Comparison of ENCODE assay signal across 13 cellular contexts in the genomic region with DNA sequence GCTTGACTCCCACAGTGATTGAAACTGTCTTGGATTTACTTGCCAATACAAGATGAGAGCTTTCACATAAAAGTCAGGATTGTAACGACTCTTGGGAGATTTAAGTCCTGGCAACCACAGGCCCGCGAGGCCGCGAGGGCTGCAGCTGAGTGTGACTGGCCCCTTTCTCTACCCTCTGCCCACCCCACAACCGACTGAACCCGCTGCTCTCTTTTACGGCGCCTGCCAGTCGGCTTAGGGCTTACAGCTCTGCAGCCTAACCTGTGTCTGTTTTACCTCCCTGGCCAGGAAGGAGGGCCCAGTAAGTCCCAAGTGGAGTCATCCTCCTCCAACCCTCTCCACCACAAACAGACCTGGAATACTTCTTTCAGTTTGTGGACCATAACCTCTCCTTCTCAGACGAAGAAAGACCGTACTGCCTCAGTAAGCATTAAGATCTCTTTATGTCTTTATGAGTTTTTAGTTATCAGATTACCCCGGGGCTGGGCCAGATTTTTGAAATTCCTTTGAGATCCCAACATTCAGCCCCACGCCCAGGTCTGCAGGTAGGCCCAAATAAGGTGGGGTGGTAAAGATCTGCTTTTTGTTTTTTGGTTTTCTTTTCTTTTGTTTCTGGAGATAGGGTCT. TPM values are rescaled to one million over a fixed set of nuclear protein-coding genes. Genes with fewer than 3 reads are reported as not detected.
A peak's percentile ranks its signal among the peaks of the same experiment; 100 is the strongest.
DNase-seq lines count a peak whose midpoint lies in the region; ATAC-seq, FAIRE-seq and TF ChIP-seq lines count a peak whose summit lies in the region.
"Had no signal": no experiment of that assay in that cellular context is flagged by ENCODE, and none has a peak within 500 bp of the region (broad histone marks: within the 10 kb centered on the region; RNA-seq: fewer than 3 reads in every experiment).

No MANE protein-coding gene starts in this region.

- H3K9ac ChIP-seq in endothelial cell of umbilical vein (replicated peaks; ENCODE audit: extremely low read depth, insufficient read depth, low read length) = no peak overlapping the region

- no peaks in the 10 kb centered on the region for H3K9me1 ChIP-seq in endothelial cell of umbilical vein (replicated peaks; ENCODE audit: control insufficient read depth, extremely low read depth, insufficient read depth, low read length)

- POLR2A ChIA-PET in CD8-positive, alpha-beta T cell (lab: Charles Lee) = no interaction called here
- POLR2A ChIA-PET in endothelial cell of umbilical vein (lab: Charles Lee) = no interaction called here

- no peaks in the 10 kb centered on the region for H3K9me3 Mint-ChIP-seq in CD8-positive, alpha-beta T cell
- H3K9me3 Mint-ChIP-seq in CD14-positive monocyte = peaks cover 0 to 3% (median 0%) of the 10 kb centered on the region in 7 donors
- H3K9me3 Mint-ChIP-seq: stimulated activated memory B cell treated with anti-CD40 and anti-IgM and Interleukin-4, amounts not matched to agents 10 μg/mL and 1 μg/mL and 100 μg/mL, for 72 hours had no signal

- no peak overlapping the region for H3K4me3 Mint-ChIP-seq in CD8-positive, alpha-beta T cell
- H3K4me3 Mint-ChIP-seq in CD14-positive monocyte = no peak overlapping the region
- H3K4me3 Mint-ChIP-seq: stimulated activated memory B cell treated with anti-CD40 and anti-IgM and Interleukin-4, amounts not matched to agents 10 μg/mL and 1 μg/mL and 100 μg/mL, for 72 hours had no signal

- H3K9me3 ChIP-seq in CD8-positive, alpha-beta T cell (ENCODE audit: low read length) = no peaks in the 10 kb centered on the region
- H3K9me3 ChIP-seq in endothelial cell of umbilical vein (replicated peaks; ENCODE audit: control insufficient read depth, insufficient read depth, low read length) (no peaks in the 10 kb centered on the region), osteoblast (ENCODE audit: low read depth, low read length) (no peaks in the 10 kb centered on the region)
- H3K9me3 ChIP-seq: lower lobe of right lung, pancreas had no signal

- no peak for TF ChIP-seq RAD21 in Ishikawa (IDR thresholded peaks at IDR 0.05; ENCODE audit: low read depth)

- no peak overlapping the region for H3K27ac ChIP-seq in CD8-positive, alpha-beta T cell (ENCODE audit: low read depth, low read length)
- H3K27ac ChIP-seq in endothelial cell of umbilical vein (ENCODE audit: insufficient read depth, low read depth, low read length) (no peak overlapping the region), osteoblast (ENCODE audit: low read depth, low read length) (no peak overlapping the region)
- H3K27ac ChIP-seq: lower lobe of right lung, pancreas had no signal

- CTCF ChIA-PET in CD8-positive, alpha-beta T cell (lab: Charles Lee) = interaction anchor here (1.0 kb wide), 1 partner anchor 14 kb away, joined by 3 read pairs; no protein-coding TSS in a partner anchor
- CTCF ChIA-PET in endothelial cell of umbilical vein (lab: Charles Lee) = interaction anchor here (0.8 to 1.3 kb wide), 6 partner anchors 20 to 450 kb away, joined by 3 to 5 read pairs (median 4); no protein-coding TSS in a partner anchor

- H3K79me2 ChIP-seq in endothelial cell of umbilical vein (ENCODE audit: control insufficient read depth, insufficient read depth, low read length) = no peaks in the 10 kb centered on the region
- H3K79me2 ChIP-seq in osteoblast (ENCODE audit: insufficient read depth, low read length) = no peaks in the 10 kb centered on the region

- H3K36me3 Mint-ChIP-seq in CD8-positive, alpha-beta T cell = peaks cover 88% of the 10 kb centered on the region
- H3K36me3 Mint-ChIP-seq in CD14-positive monocyte = peaks cover 14 to 19% of the 10 kb centered on the region in 2 donors

- no TSS peak for BruUV-seq in endothelial cell of umbilical vein (replicated peaks; lab: Mats Ljungman, UMichigan)

- peak overlapping the region; percentile 48 for H3K4me2 ChIP-seq in endothelial cell of umbilical vein (ENCODE audit: insufficient read depth, low read length)
- peak overlapping the region; percentile 74 for H3K4me2 ChIP-seq in osteoblast (ENCODE audit: insufficient read depth, low read length)

- TF ChIP-seq CTCF in CD8-positive, alpha-beta T cell (IDR thresholded peaks at IDR 0.05) = no peak
- TF ChIP-seq CTCF in endothelial cell of umbilical vein (IDR thresholded peaks at IDR 0.05; ENCODE audit: extremely low read depth in 1 of 2, insufficient read depth in 1 of 2, low read depth in 1 of 2, low read length in 2 of 2) (no peak), osteoblast (IDR thresholded peaks at IDR 0.05; ENCODE audit: extremely low read depth, low read depth, low read length) (no peak), CD14-positive monocyte (IDR thresholded peaks at IDR 0.05) (no peak)

- no peaks in the 10 kb centered on the region for H3K27me3 Mint-ChIP-seq in CD8-positive, alpha-beta T cell (ENCODE audit: low read depth)
- H3K27me3 Mint-ChIP-seq in CD14-positive monocyte (ENCODE audit: low read depth in 3 of 3) = peaks cover 0 to 2% (median 0%) of the 10 kb centered on the region in 3 donors
- H3K27me3 Mint-ChIP-seq: stimulated activated memory B cell treated with anti-CD40 and anti-IgM and Interleukin-4, amounts not matched to agents 10 μg/mL and 1 μg/mL and 100 μg/mL, for 72 hours had no signal

- FAIRE-seq in endothelial cell of umbilical vein (lab: Jason Lieb, UNC) = no peak

- TF ChIP-seq EP300 in Ishikawa (IDR thresholded peaks at IDR 0.05; ENCODE audit: borderline replicate concordance) = no peak

- H3K4me1 ChIP-seq in CD8-positive, alpha-beta T cell (ENCODE audit: insufficient read depth, low read length) = no peaks in the 10 kb centered on the region
- H3K4me1 ChIP-seq in endothelial cell of umbilical vein (ENCODE audit: control insufficient read depth, extremely low read depth, insufficient read depth, low read length) (no peaks in the 10 kb centered on the region), osteoblast (ENCODE audit: insufficient read depth, low read length) (peaks cover 9% of the 10 kb centered on the region)
- H3K4me1 ChIP-seq: lower lobe of right lung, pancreas had no signal

- no peaks in the 10 kb centered on the region for H3K4me1 Mint-ChIP-seq in CD8-positive, alpha-beta T cell (ENCODE audit: low read depth)
- H3K4me1 Mint-ChIP-seq in CD14-positive monocyte = peaks cover 6% of the 10 kb centered on the region
- H3K4me1 Mint-ChIP-seq: stimulated activated memory B cell treated with anti-CD40 and anti-IgM and Interleukin-4, amounts not matched to agents 10 μg/mL and 1 μg/mL and 100 μg/mL, for 72 hours had no signal

- H2AFZ ChIP-seq in endothelial cell of umbilical vein (ENCODE audit: low read depth, low read length) (no peak overlapping the region), osteoblast (ENCODE audit: low read length) (peak overlapping the region; percentile 83)

- H3K4me3 ChIP-seq in CD8-positive, alpha-beta T cell (ENCODE audit: low read depth, low read length) = no peak overlapping the region
- H3K4me3 ChIP-seq in endothelial cell of umbilical vein (replicated peaks in 1 of 3; ENCODE audit: insufficient read depth in 1 of 3, low read depth in 1 of 3, low read length in 3 of 3) (no peak overlapping the region), osteoblast (ENCODE audit: insufficient read depth, low read length) (peak overlapping the region; percentile 44)
- H3K4me3 ChIP-seq: pancreas had no signal

- DNase-seq in CD8-positive, alpha-beta T cell = no peak
- DNase-seq in endothelial cell of umbilical vein (ENCODE audit: low read depth, low spot score) = no peak
- DNase-seq in osteoblast (ENCODE audit: insufficient read length, low spot score, missing footprints) = no peak
- DNase-seq in medulla oblongata (ENCODE audit: extremely low spot score) = no peak
- no peak for DNase-seq in CD14-positive monocyte (ENCODE audit: low spot score)
- DNase-seq in NCI-H446 (lab: John Stamatoyannopoulos, UW) = no peak
- DNase-seq: T-helper 1 cell had no signal

- peak overlapping the region; percentile 27 for H3K27ac Mint-ChIP-seq in CD8-positive, alpha-beta T cell
- H3K27ac Mint-ChIP-seq in CD14-positive monocyte = peak overlapping the region in 1 of 7 donors; percentile 58
- H3K27ac Mint-ChIP-seq: stimulated activated memory B cell treated with anti-CD40 and anti-IgM and Interleukin-4, amounts not matched to agents 10 μg/mL and 1 μg/mL and 100 μg/mL, for 72 hours had no signal

- no peaks in the 10 kb centered on the region for H4K20me1 ChIP-seq in endothelial cell of umbilical vein (replicated peaks; ENCODE audit: control insufficient read depth, extremely low read depth, insufficient read depth, low read length)
- no peaks in the 10 kb centered on the region for H4K20me1 ChIP-seq in osteoblast (ENCODE audit: insufficient read depth, low read length)

- no peaks in the 10 kb centered on the region for H3K27me3 ChIP-seq in CD8-positive, alpha-beta T cell (ENCODE audit: insufficient read depth, low read length)
- H3K27me3 ChIP-seq in endothelial cell of umbilical vein (ENCODE audit: control insufficient read depth in 2 of 2, insufficient read depth in 2 of 2, low read length in 2 of 2) (peaks cover 7 to 10% of the 10 kb centered on the region in 2 experiments), osteoblast (ENCODE audit: insufficient read depth, low read length) (peaks cover 13% of the 10 kb centered on the region)
- H3K27me3 ChIP-seq: pancreas had no signal

- dilution Hi-C loops in endothelial cell of umbilical vein (cut with MboI; ENCODE audit: extremely low pct_ligation_motif_present, low sequenced_read_pairs) = no loop called here

- TF ChIP-seq POLR2A in endothelial cell of umbilical vein (IDR thresholded peaks at IDR 0.05; ENCODE audit: low read depth, low read length) = no peak

- ATAC-seq in CD8-positive, alpha-beta T cell = no peak
- no peak for ATAC-seq in GM18861 (IDR thresholded peaks at IDR 0.05; ENCODE audit: unreplicated experiment)

- H3K36me3 ChIP-seq in CD8-positive, alpha-beta T cell (ENCODE audit: insufficient read depth, low read length) = peaks cover 16% of the 10 kb centered on the region
- H3K36me3 ChIP-seq in endothelial cell of umbilical vein (ENCODE audit: control insufficient read depth in 2 of 2, extremely low read depth in 1 of 2, insufficient read depth in 2 of 2, low read length in 2 of 2) (no peaks in the 10 kb centered on the region), osteoblast (ENCODE audit: insufficient read depth, low read length) (no peaks in the 10 kb centered on the region)
- H3K36me3 ChIP-seq: pancreas had no signal

- intact Hi-C loops in CD8-positive, alpha-beta T cell (cut with DNase I, micrococcal nuclease) = no loop called here
- intact Hi-C loops in endothelial cell of umbilical vein (cut with micrococcal nuclease) (loop anchor here (1.0 kb wide), 2 partner anchors 113 to 450 kb away; no protein-coding TSS in a partner anchor), CD14-positive monocyte (cut with micrococcal nuclease) (loop anchor here in 1 of 2 donors (10.0 kb wide), 1 partner anchor 216 kb away; no protein-coding TSS in a partner anchor)

RNA-seq across cellular contexts. Expression of a gene that starts 12.6 kb away (rescaled TPM):
- total RNA-seq in CD8-positive, alpha-beta T cell = 10 to 100 TPM; 14.0 to 15.8 TPM
- 31.2 and 36.3 TPM in 2 replicates for total RNA-seq in endothelial cell of umbilical vein
- polyA plus RNA-seq in endothelial cell of umbilical vein = 4.3 and 5.6 TPM in 2 replicates
- 10.1 and 11.9 TPM in 2 replicates for polyA plus RNA-seq in endothelial cell of umbilical vein (2011; cell fraction: cytosol; rRNA removed)
- 5.3 and 9.6 TPM in 2 replicates for polyA plus RNA-seq in endothelial cell of umbilical vein (2011; cell fraction: nucleus; rRNA removed)
- 34.3 and 38.7 TPM in 2 replicates for polyA plus RNA-seq in endothelial cell of umbilical vein (2012)
- 3.6 and 3.8 TPM in 2 replicates for polyA minus RNA-seq in endothelial cell of umbilical vein
- polyA minus RNA-seq in endothelial cell of umbilical vein (2011; cell fraction: cytosol; rRNA and poly(A)+ RNA removed) = 4.6 TPM
- polyA minus RNA-seq in endothelial cell of umbilical vein (2011; cell fraction: nucleus; rRNA and poly(A)+ RNA removed) = 2.6 and 3.1 TPM in 2 replicates
- 11.2 and 11.6 TPM in 2 replicates for total RNA-seq in osteoblast
- 10 to 100 TPM; 11.0 to 16.0 TPM for polyA plus RNA-seq in CD14-positive monocyte

RNA-seq across cellular contexts. Expression of a gene that starts 34.9 kb away (rescaled TPM):
- 100 to 1,000 TPM; 155 TPM for total RNA-seq in CD8-positive, alpha-beta T cell
- total RNA-seq in endothelial cell of umbilical vein (3.4 and 5.7 TPM in 2 replicates), osteoblast (1.5 and 2.5 TPM in 2 replicates)
- polyA plus RNA-seq in endothelial cell of umbilical vein (0.68 and 0.96 TPM in 2 replicates), CD14-positive monocyte (1 to 10 TPM; 3.6 to 3.9 TPM)
- 0.75 and 0.80 TPM in 2 replicates for polyA plus RNA-seq in endothelial cell of umbilical vein (2011; cell fraction: cytosol; rRNA removed)
- polyA plus RNA-seq in endothelial cell of umbilical vein (2011; cell fraction: nucleus; rRNA removed) = 1.1 TPM in 2 replicates
- 1.0 and 2.2 TPM in 2 replicates for polyA plus RNA-seq in endothelial cell of umbilical vein (2012)
- 4.0 and 8.3 TPM in 2 replicates for polyA minus RNA-seq in endothelial cell of umbilical vein
- not detected for polyA minus RNA-seq in endothelial cell of umbilical vein (2011; cell fraction: cytosol; rRNA and poly(A)+ RNA removed)
- 1.2 TPM in 2 replicates for polyA minus RNA-seq in endothelial cell of umbilical vein (2011; cell fraction: nucleus; rRNA and poly(A)+ RNA removed)
- total RNA-seq: OCI-LY7 had no signal

Comparison
In these comparisons a context has a peak if more than half of its experiments do, and no peak if none do; other contexts are left out.
1. RNA of a gene that starts 34.9 kb away (total RNA-seq): 155 TPM in CD8-positive, alpha-beta T cell; 3.4 to 5.7 TPM in endothelial cell of umbilical vein and 1.5 to 2.5 TPM in osteoblast; every median in the first group is over 10 times any median in the second.